Comparison of ENCODE assay signal across 17 cellular contexts in the genomic region with DNA sequence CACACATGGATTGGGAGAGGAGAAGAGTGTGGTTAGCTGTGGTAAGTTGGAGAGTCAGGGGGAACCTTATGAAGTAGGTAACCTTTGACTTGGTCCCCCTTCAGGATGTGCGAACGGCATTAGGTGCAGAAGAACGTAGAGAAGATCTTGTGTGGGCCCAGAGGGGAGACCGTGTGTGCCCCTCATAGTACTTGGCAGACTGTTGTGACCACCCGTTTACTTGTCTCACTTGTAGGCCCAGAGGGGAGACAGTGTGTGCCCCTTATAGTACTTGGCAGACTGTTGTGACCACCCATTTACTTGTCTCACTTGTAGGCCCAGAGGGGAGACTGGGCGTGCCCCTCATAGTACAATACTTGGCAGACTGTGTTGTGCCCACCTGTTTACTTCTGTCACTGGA. TPM values are rescaled to one million over a fixed set of nuclear protein-coding genes. Genes with fewer than 3 reads are reported as not detected.
DNase-seq lines count a peak whose midpoint lies in the region; ATAC-seq and TF ChIP-seq lines count a peak whose summit lies in the region.
"Had no signal": no experiment of that assay in that cellular context is flagged by ENCODE, and none has a peak within 500 bp of the region (broad histone marks: within the 10 kb centered on the region; RNA-seq: fewer than 3 reads in every experiment).

No MANE protein-coding gene starts in this region.

- no peaks in the 10 kb centered on the region for H3K27me3 ChIP-seq in foreskin keratinocyte

- CTCF ChIA-PET in activated CD4-positive, alpha-beta T cell treated with anti-CD3 and anti-CD28 coated beads, Interleukin-2, amount 10 ng/mL, durations not matched to agents 7 days and 5 days (lab: Charles Lee) = no interaction called here

- POLR2A ChIA-PET in activated CD4-positive, alpha-beta T cell treated with anti-CD3 and anti-CD28 coated beads, Interleukin-2, amount 10 ng/mL, durations not matched to agents 7 days and 5 days (lab: Charles Lee) = interaction anchor here (0.6 kb wide), 1 partner anchor 42 kb away, joined by 3 read pairs; no protein-coding TSS in a partner anchor

- peak overlapping the region; percentile 41 for H3K27ac Mint-ChIP-seq in activated CD4-positive, alpha-beta T cell treated with anti-CD3 and anti-CD28 coated beads, Interleukin-2, amount 10 ng/mL, durations not matched to agents 7 days and 5 days
- H3K27ac Mint-ChIP-seq in central memory CD8-positive, alpha-beta T cell (ENCODE audit: low read depth) = peak overlapping the region; percentile 94
- no peak overlapping the region for H3K27ac Mint-ChIP-seq in progenitor cell of endocrine pancreas

- H3K4me1 ChIP-seq in foreskin keratinocyte = peaks cover 15% of the 10 kb centered on the region

- no peak for DNase-seq in activated CD4-positive, alpha-beta T cell treated with anti-CD3 and anti-CD28 coated beads, Interleukin-2, amount 10 ng/mL, durations not matched to agents 7 days and 5 days
- DNase-seq in activated CD4-positive, alpha-beta T cell treated with anti-CD3 and anti-CD28 coated beads for 48 hours = no peak
- DNase-seq in NB4 (ENCODE audit: low read depth) = no peak
- DNase-seq in central memory CD8-positive, alpha-beta T cell (ENCODE audit: low spot score in 2 of 2) = no peak
- DNase-seq in progenitor cell of endocrine pancreas (ENCODE audit: low spot score, unreplicated experiment) = no peak
- no peak for DNase-seq in foreskin keratinocyte
- no peak for DNase-seq in cortex of kidney (lab: John Stamatoyannopoulos, UW)
- no peak for DNase-seq in GOT3 (lab: John Stamatoyannopoulos, UW)
- DNase-seq: hypothalamus, left ventricle myocardium inferior, NCI-H1436, NCI-H510A treated with DMSO at 0.1 percent for 48 hours had no signal

- no peak for ATAC-seq in central memory CD8-positive, alpha-beta T cell (replicated peaks; ENCODE audit: extremely low read depth, poor library complexity, severe bottlenecking)
- no peak for ATAC-seq in foreskin keratinocyte
- ATAC-seq: Panc1 had no signal

- TF ChIP-seq POLR2A in NB4 (IDR thresholded peaks at IDR 0.05; ENCODE audit: extremely low read depth, insufficient read length) = no peak

- no peaks in the 10 kb centered on the region for H3K9me3 Mint-ChIP-seq in activated CD4-positive, alpha-beta T cell treated with anti-CD3 and anti-CD28 coated beads, Interleukin-2, amount 10 ng/mL, durations not matched to agents 7 days and 5 days
- H3K9me3 Mint-ChIP-seq in central memory CD8-positive, alpha-beta T cell = no peaks in the 10 kb centered on the region
- no peaks in the 10 kb centered on the region for H3K9me3 Mint-ChIP-seq in progenitor cell of endocrine pancreas (ENCODE audit: low read depth)
- H3K9me3 Mint-ChIP-seq: dendritic cell treated with granulocyte-macrophage colony-stimulating factor and Interleukin-4, amounts not matched to agents 40 ng/mL and 50 ng/mL, for 4 days had no signal

- H3K4me1 Mint-ChIP-seq in activated CD4-positive, alpha-beta T cell treated with anti-CD3 and anti-CD28 coated beads, Interleukin-2, amount 10 ng/mL, durations not matched to agents 7 days and 5 days = peaks cover 39% of the 10 kb centered on the region
- peaks cover 43% of the 10 kb centered on the region for H3K4me1 Mint-ChIP-seq in central memory CD8-positive, alpha-beta T cell
- peaks cover 30% of the 10 kb centered on the region for H3K4me1 Mint-ChIP-seq in progenitor cell of endocrine pancreas (ENCODE audit: low read depth)

- H3K27me3 Mint-ChIP-seq in activated CD4-positive, alpha-beta T cell treated with anti-CD3 and anti-CD28 coated beads, Interleukin-2, amount 10 ng/mL, durations not matched to agents 7 days and 5 days = no peaks in the 10 kb centered on the region
- H3K27me3 Mint-ChIP-seq in central memory CD8-positive, alpha-beta T cell = no peaks in the 10 kb centered on the region
- H3K27me3 Mint-ChIP-seq in progenitor cell of endocrine pancreas = no peaks in the 10 kb centered on the region
- H3K27me3 Mint-ChIP-seq: dendritic cell treated with granulocyte-macrophage colony-stimulating factor and Interleukin-4, amounts not matched to agents 40 ng/mL and 50 ng/mL, for 4 days had no signal

- TF ChIP-seq CTCF in NB4 (IDR thresholded peaks at IDR 0.05; ENCODE audit: low read depth, low read length) (no peak), progenitor cell of endocrine pancreas (IDR thresholded peaks at IDR 0.05; ENCODE audit: unreplicated experiment) (no peak), foreskin keratinocyte (conservative IDR thresholded peaks at IDR 0.05) (no peak)

- peaks cover 39% of the 10 kb centered on the region for H3K36me3 Mint-ChIP-seq in activated CD4-positive, alpha-beta T cell treated with anti-CD3 and anti-CD28 coated beads, Interleukin-2, amount 10 ng/mL, durations not matched to agents 7 days and 5 days (ENCODE audit: low read depth)
- peaks cover 44% of the 10 kb centered on the region for H3K36me3 Mint-ChIP-seq in central memory CD8-positive, alpha-beta T cell (ENCODE audit: insufficient read depth)
- peaks cover 13% of the 10 kb centered on the region for H3K36me3 Mint-ChIP-seq in progenitor cell of endocrine pancreas (ENCODE audit: insufficient read depth)

- no peak overlapping the region for H3K27ac ChIP-seq in foreskin keratinocyte
- H3K27ac ChIP-seq: left ventricle myocardium inferior, skin epidermis had no signal

- peak overlapping the region; percentile 19 for H3K4me3 Mint-ChIP-seq in activated CD4-positive, alpha-beta T cell treated with anti-CD3 and anti-CD28 coated beads, Interleukin-2, amount 10 ng/mL, durations not matched to agents 7 days and 5 days
- H3K4me3 Mint-ChIP-seq in central memory CD8-positive, alpha-beta T cell = no peak overlapping the region
- H3K4me3 Mint-ChIP-seq in progenitor cell of endocrine pancreas (ENCODE audit: low read depth) = peak overlapping the region; percentile 25
- H3K4me3 Mint-ChIP-seq: dendritic cell treated with granulocyte-macrophage colony-stimulating factor and Interleukin-4, amounts not matched to agents 40 ng/mL and 50 ng/mL, for 4 days had no signal

- peak overlapping the region; percentile 19 for H3K4me3 ChIP-seq in NB4 (ENCODE audit: low read depth, low read length)
- H3K4me3 ChIP-seq: left ventricle myocardium inferior, skin epidermis had no signal

RNA-seq across cellular contexts. Expression of a gene that starts 2.6 kb away (rescaled TPM):
- 10 to 100 TPM; 53.2 to 63.2 TPM for total RNA-seq in activated CD4-positive, alpha-beta T cell treated with anti-CD3 and anti-CD28 coated beads, Interleukin-2, amount 10 ng/mL, durations not matched to agents 7 days and 5 days
- 53.2 and 57.9 TPM in 2 replicates for total RNA-seq in progenitor cell of endocrine pancreas
- total RNA-seq in foreskin keratinocyte = 66.9 and 69.1 TPM in 2 replicates
- polyA plus RNA-seq in foreskin keratinocyte = 55.0 and 58.6 TPM in 2 replicates

RNA-seq across cellular contexts. Expression of a gene that starts 34.9 kb away (rescaled TPM):
- not detected for total RNA-seq in activated CD4-positive, alpha-beta T cell treated with anti-CD3 and anti-CD28 coated beads, Interleukin-2, amount 10 ng/mL, durations not matched to agents 7 days and 5 days
- not detected in 2 replicates for total RNA-seq in progenitor cell of endocrine pancreas
- total RNA-seq in foreskin keratinocyte = not detected in 2 replicates
- polyA plus RNA-seq in foreskin keratinocyte = not detected in 2 replicates
- total RNA-seq: A673, temporal lobe had no signal

RNA-seq across cellular contexts. Expression of a gene that starts 58.1 kb away (rescaled TPM):
- total RNA-seq in activated CD4-positive, alpha-beta T cell treated with anti-CD3 and anti-CD28 coated beads, Interleukin-2, amount 10 ng/mL, durations not matched to agents 7 days and 5 days = 10 to 100 TPM; 44.6 to 47.1 TPM
- total RNA-seq in progenitor cell of endocrine pancreas (46.3 and 51.4 TPM in 2 replicates), foreskin keratinocyte (159 and 181 TPM in 2 replicates)
- polyA plus RNA-seq in foreskin keratinocyte = 102 and 136 TPM in 2 replicates

RNA-seq across cellular contexts. Expression of a gene that starts 59.3 kb away (rescaled TPM):
- 100 to 1,000 TPM in 1 of 2 experiments, 10 to 100 TPM in 1; 86.1 to 101 TPM for total RNA-seq in activated CD4-positive, alpha-beta T cell treated with anti-CD3 and anti-CD28 coated beads, Interleukin-2, amount 10 ng/mL, durations not matched to agents 7 days and 5 days
- total RNA-seq in progenitor cell of endocrine pancreas = 110 and 114 TPM in 2 replicates
- 44.3 and 46.9 TPM in 2 replicates for total RNA-seq in foreskin keratinocyte
- polyA plus RNA-seq in foreskin keratinocyte = 12.6 and 14.5 TPM in 2 replicates
